ENCODE assay signal across 1 cellular context in genomic region chr2:226849349-226849748, GRCh38.
TF ChIP-seq lines count a peak whose summit lies in the region.

No MANE protein-coding gene starts in this region.

TF ChIP-seq in H1, 55 proteins besides CTCF, POLR2A, EP300 and RAD21:
- 0 out of 2 replicates have a peak, but pooled peaks have one; percentile 16 for TF ChIP-seq TEAD4 (IDR thresholded peaks at IDR 0.05; ENCODE audit: low read depth, low read length)
- no peak for TF ChIP-seq RXRA (IDR thresholded peaks at IDR 0.05; ENCODE audit: insufficient read depth, low read depth, low read length)
